17 cellular contexts compared by ENCODE assay signal in the genomic region with DNA sequence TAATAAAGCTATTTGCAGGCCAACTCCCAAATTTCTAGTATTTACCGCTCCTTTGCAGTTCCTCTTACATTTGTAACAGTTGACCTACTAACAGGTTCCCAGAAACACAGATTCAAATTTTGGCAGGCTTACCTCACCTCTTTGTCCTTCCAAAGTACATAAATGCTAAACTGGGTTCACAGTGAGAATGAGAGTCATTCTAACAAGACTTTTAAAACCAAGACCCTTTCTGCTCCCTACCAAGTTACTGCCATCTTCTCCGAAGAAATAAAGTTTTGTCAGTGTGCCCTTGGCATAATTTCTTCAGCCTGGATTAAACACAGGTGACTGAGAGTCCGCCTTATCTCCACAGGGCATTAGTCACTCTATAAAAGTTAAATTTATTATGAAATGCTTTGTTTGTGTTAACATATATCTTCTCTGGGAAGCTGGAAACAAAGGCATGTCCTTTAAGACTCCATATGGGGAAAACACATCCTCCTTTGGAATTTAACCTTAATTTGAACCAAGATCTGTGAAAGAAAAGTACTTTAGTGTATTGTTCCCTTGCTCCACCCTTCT. TPM values are rescaled to one million over a fixed set of nuclear protein-coding genes. Genes with fewer than 3 reads are reported as not detected.
DNase-seq lines count a peak whose midpoint lies in the region; ATAC-seq, FAIRE-seq and TF ChIP-seq lines count a peak whose summit lies in the region.
"Had no signal": no experiment of that assay in that cellular context is flagged by ENCODE, and none has a peak within 500 bp of the region (broad histone marks: within the 10 kb centered on the region; RNA-seq: fewer than 3 reads in every experiment).

No MANE protein-coding gene starts in this region.

- H3K27ac ChIP-seq in A549 (peak overlapping the region; percentile 11 to 41; a peak in 4 of 6 replicates), colonic mucosa (peak overlapping the region; percentile 80)

- peak; percentile 15 to 49; a peak in 2 of 5 replicates for TF ChIP-seq EP300 in A549 (IDR thresholded peaks at IDR 0.05)

- H3K36me3 ChIP-seq in colonic mucosa (no peaks in the 10 kb centered on the region), mucosa of descending colon (ENCODE audit: low read depth) (no peaks in the 10 kb centered on the region)

- no peak for TF ChIP-seq POLR2A in A549 (IDR thresholded peaks at IDR 0.05; ENCODE audit: low read length)

- H3K4me3 ChIP-seq in A549 = no peak overlapping the region
- H3K4me3 ChIP-seq in colonic mucosa = peak overlapping the region; percentile 10
- H3K4me3 ChIP-seq in mucosa of descending colon = peak overlapping the region; percentile 1

- DNase-seq in A549 (ENCODE audit: low read depth in 1 of 2, low spot score in 1 of 2) (peak in 1 of 2 experiments; percentile 78), NCI-H1092 (lab: John Stamatoyannopoulos, UW) (peak; percentile 6), colonic mucosa (peak; percentile 40), mucosa of descending colon (peak in 1 of 3 donors; percentile 46), iPS-NIHi7 (ENCODE audit: extremely low spot score) (no peak), RCC 7860 (ENCODE audit: low spot score) (no peak)
- DNase-seq: CD8-positive, alpha-beta memory T cell; IMR-90; naive thymus-derived CD8-positive, alpha-beta T cell; NCI-H226; right cardiac atrium; stimulated activated CD4-positive, alpha-beta T cell treated with anti-CD3 and anti-CD28 coated beads, Interleukin-4, amount 100 ng/mL, for 4 hours had no signal

- TF ChIP-seq CTCF in A549 (IDR thresholded peaks at IDR 0.05) (no peak), colonic mucosa (IDR thresholded peaks at IDR 0.05) (no peak), mucosa of descending colon (IDR thresholded peaks at IDR 0.05) (no peak)

- H3K4me2 ChIP-seq in A549 = peak overlapping the region; percentile 75

- H3K27me3 ChIP-seq in colonic mucosa = no peaks in the 10 kb centered on the region

- H3K9ac ChIP-seq in colonic mucosa (ENCODE audit: low read depth in 2 of 2, low read length in 2 of 2) = peak overlapping the region in 1 of 2 donors; percentile 89

- ATAC-seq in A549 (peak in 1 of 2 experiments; percentile 91; a peak in 3 of 6 replicates), mucosa of descending colon (peak; percentile 90), GM19351 (IDR thresholded peaks at IDR 0.05; ENCODE audit: unreplicated experiment) (no peak), GM21447 (IDR thresholded peaks at IDR 0.05; ENCODE audit: unreplicated experiment) (no peak)
- ATAC-seq: naive thymus-derived CD8-positive, alpha-beta T cell; right cardiac atrium; stimulated activated effector memory CD8-positive, alpha-beta T cell treated with anti-CD3 and anti-CD28 coated beads, Interleukin-12 subunit alpha, Interleukin-12 subunit beta, amount 100 ng/mL, for 72 hours had no signal

- intact Hi-C loops in colonic mucosa (cut with DNase I) (loop anchor here (10.0 kb wide), 1 partner anchor 142 kb away; no protein-coding TSS in a partner anchor), mucosa of descending colon (cut with DNase I, micrococcal nuclease) (loop anchor here in 1 of 2 donors (10.0 kb wide), 1 partner anchor 322 kb away; no protein-coding TSS in a partner anchor)

- H3K4me1 ChIP-seq in A549 = peaks cover 18% of the 10 kb centered on the region
- peaks cover 5% of the 10 kb centered on the region for H3K4me1 ChIP-seq in colonic mucosa
- H3K4me1 ChIP-seq in mucosa of descending colon (ENCODE audit: low read depth) = no peaks in the 10 kb centered on the region

- 0 out of 5 replicates have a peak, but pooled peaks of 1 of the 2 experiments have one; percentile 11 for TF ChIP-seq RAD21 in A549 (conservative IDR thresholded peaks at IDR 0.05 in 1 of 2, IDR thresholded peaks at IDR 0.05 in 1 of 2)

- H3K9me3 ChIP-seq in A549 = no peaks in the 10 kb centered on the region
- H3K9me3 ChIP-seq in colonic mucosa = no peaks in the 10 kb centered on the region
- no peaks in the 10 kb centered on the region for H3K9me3 ChIP-seq in mucosa of descending colon

- CTCF ChIA-PET in A549 (lab: Yijun Ruan, JAX) = interaction anchor here (1.1 kb wide), 1 partner anchor 18 kb away, joined by 3 read pairs; no protein-coding TSS in a partner anchor

- FAIRE-seq in A549 (lab: Jason Lieb, UNC) (no peak), RCC 7860 (lab: Jason Lieb, UNC) (no peak)

- WGBS in A549 (ENCODE audit: missing lambda C conversion rate) = 5% methylated on average over 3 of the region's 3 CpGs

- POLR2A ChIA-PET in A549 (lab: Yijun Ruan, JAX) = no interaction called here

TF ChIP-seq in A549, 52 proteins besides CTCF, POLR2A, EP300 and RAD21:
- TF ChIP-seq JUNB (IDR thresholded peaks at IDR 0.05) = peak; percentile 38; the same call in 1 of the 2 replicates
- no peak for TF ChIP-seq PHF8 (IDR thresholded peaks at IDR 0.05; ENCODE audit: borderline replicate concordance, low read depth)
- TF ChIP-seq, protein P1, sequence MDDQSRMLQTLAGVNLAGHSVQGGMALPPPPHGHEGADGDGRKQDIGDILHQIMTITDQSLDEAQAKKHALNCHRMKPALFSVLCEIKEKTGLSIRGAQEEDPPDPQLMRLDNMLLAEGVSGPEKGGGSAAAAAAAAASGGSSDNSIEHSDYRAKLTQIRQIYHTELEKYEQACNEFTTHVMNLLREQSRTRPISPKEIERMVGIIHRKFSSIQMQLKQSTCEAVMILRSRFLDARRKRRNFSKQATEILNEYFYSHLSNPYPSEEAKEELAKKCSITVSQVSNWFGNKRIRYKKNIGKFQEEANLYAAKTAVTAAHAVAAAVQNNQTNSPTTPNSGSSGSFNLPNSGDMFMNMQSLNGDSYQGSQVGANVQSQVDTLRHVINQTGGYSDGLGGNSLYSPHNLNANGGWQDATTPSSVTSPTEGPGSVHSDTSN (IDR thresholded peaks at IDR 0.05) = 0 out of 2 replicates have a peak, but pooled peaks have one; percentile 40
- peak; percentile 85 for TF ChIP-seq GATA3 (IDR thresholded peaks at IDR 0.05; ENCODE audit: borderline replicate concordance)
- peak in 1 of 2 experiments; percentile 64; a peak in 1 of 4 replicates for TF ChIP-seq CEBPB (IDR thresholded peaks at IDR 0.05)
- 0 out of 5 replicates have a peak, but pooled peaks of 1 of the 2 experiments have one; percentile 28 for TF ChIP-seq JUN (IDR thresholded peaks at IDR 0.05)
- no peak for TF ChIP-seq RNF2 (IDR thresholded peaks at IDR 0.05; ENCODE audit: borderline replicate concordance, low read depth)
- TF ChIP-seq ZSCAN20 (CRISPR knock-in tag; IDR thresholded peaks at IDR 0.05) = no peak
- no peak for TF ChIP-seq FOSL2 (IDR thresholded peaks at IDR 0.05)
- peak; percentile 76 for TF ChIP-seq FOSL2 (CRISPR knock-in tag; IDR thresholded peaks at IDR 0.05)
- no peak for TF ChIP-seq ZC3H11A (IDR thresholded peaks at IDR 0.05)
- TF ChIP-seq, protein P2, sequence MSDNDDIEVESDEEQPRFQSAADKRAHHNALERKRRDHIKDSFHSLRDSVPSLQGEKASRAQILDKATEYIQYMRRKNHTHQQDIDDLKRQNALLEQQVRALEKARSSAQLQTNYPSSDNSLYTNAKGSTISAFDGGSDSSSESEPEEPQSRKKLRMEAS (IDR thresholded peaks at IDR 0.05) = peak; percentile 41; the same call in 1 of the 2 replicates

RNA-seq across cellular contexts. Expression of a gene that starts 28.2 kb away (rescaled TPM):
- polyA plus RNA-seq in A549 (2011; rRNA removed) = 17.9 and 18.1 TPM in 2 replicates
- polyA plus RNA-seq in A549 (2012; cell fraction: cytosol; rRNA removed) = 11.1 and 15.1 TPM in 2 replicates
- 14.2 and 22.2 TPM in 2 replicates for polyA plus RNA-seq in A549 (2012; cell fraction: nucleus; rRNA removed)
- 5.5 to 5.9 TPM (median 5.8 TPM) in 3 replicates for polyA plus RNA-seq in A549 (2017; fragmentation: RNase III; extraction: RNeasy Plus Mini Kit Qiagen cat#74134 plus additional on column Dnase treatment)
- 15.5 and 16.1 TPM in 2 replicates for polyA minus RNA-seq in A549 (2011; rRNA and poly(A)+ RNA removed)
- total RNA-seq in colonic mucosa = 10 to 100 TPM; 70.5 to 87.7 TPM
- total RNA-seq in mucosa of descending colon = 10 to 100 TPM; 21.1 to 73.3 (median 64.5) TPM
- total RNA-seq: naive thymus-derived CD8-positive, alpha-beta T cell; OCI-LY7; right cardiac atrium; T-helper 1 cell treated with Interleukin-12 subunit alpha and Interleukin-12 subunit beta and Interleukin-4 antibody, amounts not matched to agents 30 ng/mL and 1 ng/mL, for 36 hours had no signal
- polyA plus RNA-seq: CD8-positive, alpha-beta memory T cell; naive thymus-derived CD8-positive, alpha-beta T cell; right cardiac atrium had no signal

RNA-seq across cellular contexts. Expression of a gene that starts 28.5 kb away (rescaled TPM):
- polyA plus RNA-seq in A549 (2011; rRNA removed) = 0.79 and 1.7 TPM in 2 replicates
- 0.18 and 0.22 TPM in 2 replicates for polyA plus RNA-seq in A549 (2012; cell fraction: cytosol; rRNA removed)
- polyA plus RNA-seq in A549 (2012; cell fraction: nucleus; rRNA removed) = 0.53 and 1.3 TPM in 2 replicates
- polyA plus RNA-seq in A549 (2017; fragmentation: RNase III; extraction: RNeasy Plus Mini Kit Qiagen cat#74134 plus additional on column Dnase treatment) = 0.21 to 0.41 TPM (median 0.34 TPM) in 3 replicates
- 1.3 and 1.8 TPM in 2 replicates for polyA minus RNA-seq in A549 (2011; rRNA and poly(A)+ RNA removed)
- total RNA-seq in colonic mucosa = 1 to 10 TPM; 4.5 to 4.7 TPM
- total RNA-seq in mucosa of descending colon = 1 to 10 TPM; 1.7 to 9.2 (median 4.8) TPM
- total RNA-seq: CD8-positive, alpha-beta memory T cell; naive thymus-derived CD8-positive, alpha-beta T cell; OCI-LY7; right cardiac atrium; T-helper 1 cell treated with Interleukin-12 subunit alpha and Interleukin-12 subunit beta and Interleukin-4 antibody, amounts not matched to agents 30 ng/mL and 1 ng/mL, for 36 hours had no signal
- polyA plus RNA-seq: CD8-positive, alpha-beta memory T cell; naive thymus-derived CD8-positive, alpha-beta T cell; right cardiac atrium had no signal

Comparison
In these comparisons a context has a peak if more than half of its experiments do, and no peak if none do; other contexts are left out.
1. DNase-seq: peak in NCI-H1092 (single experiment) and colonic mucosa (single experiment); none in iPS-NIHi7 (single experiment) and RCC 7860 (single experiment).